Comparison of ENCODE assay signal across 1 cellular context in the genomic region with DNA sequence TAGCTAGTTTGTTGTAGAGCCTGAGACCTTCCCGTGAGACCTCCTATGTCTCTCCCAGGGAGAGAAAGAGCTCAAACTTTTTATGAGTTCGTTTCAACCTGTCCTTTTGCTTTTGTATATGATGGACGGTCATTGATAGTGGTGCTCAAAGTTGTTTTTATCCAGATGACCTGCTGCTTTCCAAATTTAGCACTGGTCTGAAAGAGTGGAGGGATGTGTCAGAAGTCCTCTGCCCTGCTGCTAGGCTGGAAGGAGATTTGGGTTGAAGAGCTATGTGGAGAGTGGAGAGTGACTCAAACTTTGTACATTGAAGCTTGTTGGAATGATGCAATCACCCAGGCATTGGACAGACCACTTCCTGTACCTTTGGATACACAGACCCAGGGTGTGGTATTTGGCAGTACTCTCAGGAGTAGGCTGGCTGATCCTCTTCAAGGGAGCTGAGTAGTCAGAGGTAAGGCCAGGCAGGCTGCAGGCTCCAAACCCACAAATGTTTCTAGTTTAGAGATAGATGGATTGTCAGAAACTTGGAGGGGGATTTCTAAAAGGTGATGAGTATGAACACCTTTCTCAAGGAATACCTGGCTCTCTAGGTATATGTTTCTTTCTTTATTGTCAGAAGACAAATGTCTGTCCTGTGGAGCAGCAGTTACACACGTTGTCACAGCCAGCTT.
TF ChIP-seq lines count a peak whose summit lies in the region.

No MANE protein-coding gene starts in this region.

TF ChIP-seq in HepG2, 621 proteins besides CTCF, POLR2A, EP300 and RAD21 (continued from another document and continues in another):
- TF ChIP-seq, protein P1, sequence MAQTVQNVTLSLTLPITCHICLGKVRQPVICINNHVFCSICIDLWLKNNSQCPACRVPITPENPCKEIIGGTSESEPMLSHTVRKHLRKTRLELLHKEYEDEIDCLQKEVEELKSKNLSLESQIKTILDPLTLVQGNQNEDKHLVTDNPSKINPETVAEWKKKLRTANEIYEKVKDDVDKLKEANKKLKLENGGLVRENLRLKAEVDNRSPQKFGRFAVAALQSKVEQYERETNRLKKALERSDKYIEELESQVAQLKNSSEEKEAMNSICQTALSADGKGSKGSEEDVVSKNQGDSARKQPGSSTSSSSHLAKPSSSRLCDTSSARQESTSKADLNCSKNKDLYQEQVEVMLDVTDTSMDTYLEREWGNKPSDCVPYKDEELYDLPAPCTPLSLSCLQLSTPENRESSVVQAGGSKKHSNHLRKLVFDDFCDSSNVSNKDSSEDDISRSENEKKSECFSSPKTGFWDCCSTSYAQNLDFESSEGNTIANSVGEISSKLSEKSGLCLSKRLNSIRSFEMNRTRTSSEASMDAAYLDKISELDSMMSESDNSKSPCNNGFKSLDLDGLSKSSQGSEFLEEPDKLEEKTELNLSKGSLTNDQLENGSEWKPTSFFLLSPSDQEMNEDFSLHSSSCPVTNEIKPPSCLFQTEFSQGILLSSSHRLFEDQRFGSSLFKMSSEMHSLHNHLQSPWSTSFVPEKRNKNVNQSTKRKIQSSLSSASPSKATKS (CRISPR knock-in tag; IDR thresholded peaks at IDR 0.05), result no peak
- TF ChIP-seq BCL3 (CRISPR knock-in tag; IDR thresholded peaks at IDR 0.05) (no peak), BRF2 (CRISPR knock-in tag; IDR thresholded peaks at IDR 0.05) (no peak), ZSCAN12 (CRISPR knock-in tag; IDR thresholded peaks at IDR 0.05) (no peak), XBP1 (CRISPR knock-in tag; IDR thresholded peaks at IDR 0.05) (no peak), ZNF570 (CRISPR knock-in tag; IDR thresholded peaks at IDR 0.05; ENCODE audit: borderline replicate concordance) (no peak), RNF2 (conservative IDR thresholded peaks at IDR 0.05; ENCODE audit: low read depth) (no peak), ZNF576 (CRISPR knock-in tag; IDR thresholded peaks at IDR 0.05) (no peak), ZNF614 (CRISPR knock-in tag; IDR thresholded peaks at IDR 0.05; ENCODE audit: borderline replicate concordance) (peak; percentile 35; the same call in 1 of the 2 replicates), CSRNP2 (CRISPR knock-in tag; conservative IDR thresholded peaks at IDR 0.05; ENCODE audit: low read depth) (no peak), RFX3 (CRISPR knock-in tag; IDR thresholded peaks at IDR 0.05) (no peak), BRD4 (CRISPR knock-in tag; IDR thresholded peaks at IDR 0.05) (no peak), ELF3 (CRISPR knock-in tag; IDR thresholded peaks at IDR 0.05) (peak; percentile 89), ZFP36L1 (CRISPR knock-in tag; IDR thresholded peaks at IDR 0.05) (no peak), ELF1 (CRISPR knock-in tag; IDR thresholded peaks at IDR 0.05) (peak; percentile 79), KDM6A (CRISPR knock-in tag; IDR thresholded peaks at IDR 0.05; ENCODE audit: low read depth) (no peak), HDAC6 (IDR thresholded peaks at IDR 0.05; ENCODE audit: low read depth, low read length) (no peak), ETV5 (CRISPR knock-in tag; IDR thresholded peaks at IDR 0.05; ENCODE audit: borderline replicate concordance) (peak; percentile 90), ZNF569 (CRISPR knock-in tag; IDR thresholded peaks at IDR 0.05; ENCODE audit: borderline replicate concordance) (no peak), ESRRA (CRISPR knock-in tag; IDR thresholded peaks at IDR 0.05; ENCODE audit: low read depth) (no peak), NKX3-1 (CRISPR knock-in tag; IDR thresholded peaks at IDR 0.05) (no peak), MAF1 (CRISPR knock-in tag; IDR thresholded peaks at IDR 0.05; ENCODE audit: borderline replicate concordance) (no peak), CHD4 (IDR thresholded peaks at IDR 0.05; ENCODE audit: borderline replicate concordance, low read length) (no peak), SMAD3 (CRISPR knock-in tag; IDR thresholded peaks at IDR 0.05) (no peak), FIP1L1 (IDR thresholded peaks at IDR 0.05; ENCODE audit: borderline replicate concordance, insufficient read depth, low read depth, low read length) (no peak), NAIF1 (CRISPR knock-in tag; IDR thresholded peaks at IDR 0.05; ENCODE audit: borderline replicate concordance) (no peak), ZNF615 (CRISPR knock-in tag; IDR thresholded peaks at IDR 0.05; ENCODE audit: borderline replicate concordance) (no peak)
- TF ChIP-seq, protein P2, sequence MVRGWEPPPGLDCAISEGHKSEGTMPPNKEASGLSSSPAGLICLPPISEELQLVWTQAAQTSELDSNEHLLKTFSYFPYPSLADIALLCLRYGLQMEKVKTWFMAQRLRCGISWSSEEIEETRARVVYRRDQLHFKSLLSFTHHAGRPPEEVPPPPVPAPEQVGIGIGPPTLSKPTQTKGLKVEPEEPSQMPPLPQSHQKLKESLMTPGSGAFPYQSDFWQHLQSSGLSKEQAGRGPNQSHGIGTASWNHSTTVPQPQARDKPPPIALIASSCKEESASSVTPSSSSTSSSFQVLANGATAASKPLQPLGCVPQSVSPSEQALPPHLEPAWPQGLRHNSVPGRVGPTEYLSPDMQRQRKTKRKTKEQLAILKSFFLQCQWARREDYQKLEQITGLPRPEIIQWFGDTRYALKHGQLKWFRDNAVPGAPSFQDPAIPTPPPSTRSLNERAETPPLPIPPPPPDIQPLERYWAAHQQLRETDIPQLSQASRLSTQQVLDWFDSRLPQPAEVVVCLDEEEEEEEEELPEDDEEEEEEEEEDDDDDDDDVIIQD (CRISPR knock-in tag; IDR thresholded peaks at IDR 0.05; ENCODE audit: low read depth), result 0 out of 2 replicates have a peak, but pooled peaks have one; percentile 26
- TF ChIP-seq, protein P3, sequence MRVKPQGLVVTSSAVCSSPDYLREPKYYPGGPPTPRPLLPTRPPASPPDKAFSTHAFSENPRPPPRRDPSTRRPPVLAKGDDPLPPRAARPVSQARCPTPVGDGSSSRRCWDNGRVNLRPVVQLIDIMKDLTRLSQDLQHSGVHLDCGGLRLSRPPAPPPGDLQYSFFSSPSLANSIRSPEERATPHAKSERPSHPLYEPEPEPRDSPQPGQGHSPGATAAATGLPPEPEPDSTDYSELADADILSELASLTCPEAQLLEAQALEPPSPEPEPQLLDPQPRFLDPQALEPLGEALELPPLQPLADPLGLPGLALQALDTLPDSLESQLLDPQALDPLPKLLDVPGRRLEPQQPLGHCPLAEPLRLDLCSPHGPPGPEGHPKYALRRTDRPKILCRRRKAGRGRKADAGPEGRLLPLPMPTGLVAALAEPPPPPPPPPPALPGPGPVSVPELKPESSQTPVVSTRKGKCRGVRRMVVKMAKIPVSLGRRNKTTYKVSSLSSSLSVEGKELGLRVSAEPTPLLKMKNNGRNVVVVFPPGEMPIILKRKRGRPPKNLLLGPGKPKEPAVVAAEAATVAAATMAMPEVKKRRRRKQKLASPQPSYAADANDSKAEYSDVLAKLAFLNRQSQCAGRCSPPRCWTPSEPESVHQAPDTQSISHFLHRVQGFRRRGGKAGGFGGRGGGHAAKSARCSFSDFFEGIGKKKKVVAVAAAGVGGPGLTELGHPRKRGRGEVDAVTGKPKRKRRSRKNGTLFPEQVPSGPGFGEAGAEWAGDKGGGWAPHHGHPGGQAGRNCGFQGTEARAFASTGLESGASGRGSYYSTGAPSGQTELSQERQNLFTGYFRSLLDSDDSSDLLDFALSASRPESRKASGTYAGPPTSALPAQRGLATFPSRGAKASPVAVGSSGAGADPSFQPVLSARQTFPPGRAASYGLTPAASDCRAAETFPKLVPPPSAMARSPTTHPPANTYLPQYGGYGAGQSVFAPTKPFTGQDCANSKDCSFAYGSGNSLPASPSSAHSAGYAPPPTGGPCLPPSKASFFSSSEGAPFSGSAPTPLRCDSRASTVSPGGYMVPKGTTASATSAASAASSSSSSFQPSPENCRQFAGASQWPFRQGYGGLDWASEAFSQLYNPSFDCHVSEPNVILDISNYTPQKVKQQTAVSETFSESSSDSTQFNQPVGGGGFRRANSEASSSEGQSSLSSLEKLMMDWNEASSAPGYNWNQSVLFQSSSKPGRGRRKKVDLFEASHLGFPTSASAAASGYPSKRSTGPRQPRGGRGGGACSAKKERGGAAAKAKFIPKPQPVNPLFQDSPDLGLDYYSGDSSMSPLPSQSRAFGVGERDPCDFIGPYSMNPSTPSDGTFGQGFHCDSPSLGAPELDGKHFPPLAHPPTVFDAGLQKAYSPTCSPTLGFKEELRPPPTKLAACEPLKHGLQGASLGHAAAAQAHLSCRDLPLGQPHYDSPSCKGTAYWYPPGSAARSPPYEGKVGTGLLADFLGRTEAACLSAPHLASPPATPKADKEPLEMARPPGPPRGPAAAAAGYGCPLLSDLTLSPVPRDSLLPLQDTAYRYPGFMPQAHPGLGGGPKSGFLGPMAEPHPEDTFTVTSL (CRISPR knock-in tag; IDR thresholded peaks at IDR 0.05; ENCODE audit: borderline replicate concordance), result peak; percentile 76; the same call in 1 of the 2 replicates
- TF ChIP-seq, protein P4, sequence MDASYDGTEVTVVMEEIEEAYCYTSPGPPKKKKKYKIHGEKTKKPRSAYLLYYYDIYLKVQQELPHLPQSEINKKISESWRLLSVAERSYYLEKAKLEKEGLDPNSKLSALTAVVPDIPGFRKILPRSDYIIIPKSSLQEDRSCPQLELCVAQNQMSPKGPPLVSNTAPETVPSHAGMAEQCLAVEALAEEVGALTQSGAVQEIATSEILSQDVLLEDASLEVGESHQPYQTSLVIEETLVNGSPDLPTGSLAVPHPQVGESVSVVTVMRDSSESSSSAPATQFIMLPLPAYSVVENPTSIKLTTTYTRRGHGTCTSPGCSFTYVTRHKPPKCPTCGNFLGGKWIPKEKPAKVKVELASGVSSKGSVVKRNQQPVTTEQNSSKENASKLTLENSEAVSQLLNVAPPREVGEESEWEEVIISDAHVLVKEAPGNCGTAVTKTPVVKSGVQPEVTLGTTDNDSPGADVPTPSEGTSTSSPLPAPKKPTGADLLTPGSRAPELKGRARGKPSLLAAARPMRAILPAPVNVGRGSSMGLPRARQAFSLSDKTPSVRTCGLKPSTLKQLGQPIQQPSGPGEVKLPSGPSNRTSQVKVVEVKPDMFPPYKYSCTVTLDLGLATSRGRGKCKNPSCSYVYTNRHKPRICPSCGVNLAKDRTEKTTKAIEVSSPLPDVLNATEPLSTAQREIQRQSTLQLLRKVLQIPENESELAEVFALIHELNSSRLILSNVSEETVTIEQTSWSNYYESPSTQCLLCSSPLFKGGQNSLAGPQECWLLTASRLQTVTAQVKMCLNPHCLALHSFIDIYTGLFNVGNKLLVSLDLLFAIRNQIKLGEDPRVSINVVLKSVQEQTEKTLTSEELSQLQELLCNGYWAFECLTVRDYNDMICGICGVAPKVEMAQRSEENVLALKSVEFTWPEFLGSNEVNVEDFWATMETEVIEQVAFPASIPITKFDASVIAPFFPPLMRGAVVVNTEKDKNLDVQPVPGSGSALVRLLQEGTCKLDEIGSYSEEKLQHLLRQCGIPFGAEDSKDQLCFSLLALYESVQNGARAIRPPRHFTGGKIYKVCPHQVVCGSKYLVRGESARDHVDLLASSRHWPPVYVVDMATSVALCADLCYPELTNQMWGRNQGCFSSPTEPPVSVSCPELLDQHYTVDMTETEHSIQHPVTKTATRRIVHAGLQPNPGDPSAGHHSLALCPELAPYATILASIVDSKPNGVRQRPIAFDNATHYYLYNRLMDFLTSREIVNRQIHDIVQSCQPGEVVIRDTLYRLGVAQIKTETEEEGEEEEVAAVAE (CRISPR knock-in tag; IDR thresholded peaks at IDR 0.05; ENCODE audit: borderline replicate concordance), result no peak
- TF ChIP-seq, protein P5, sequence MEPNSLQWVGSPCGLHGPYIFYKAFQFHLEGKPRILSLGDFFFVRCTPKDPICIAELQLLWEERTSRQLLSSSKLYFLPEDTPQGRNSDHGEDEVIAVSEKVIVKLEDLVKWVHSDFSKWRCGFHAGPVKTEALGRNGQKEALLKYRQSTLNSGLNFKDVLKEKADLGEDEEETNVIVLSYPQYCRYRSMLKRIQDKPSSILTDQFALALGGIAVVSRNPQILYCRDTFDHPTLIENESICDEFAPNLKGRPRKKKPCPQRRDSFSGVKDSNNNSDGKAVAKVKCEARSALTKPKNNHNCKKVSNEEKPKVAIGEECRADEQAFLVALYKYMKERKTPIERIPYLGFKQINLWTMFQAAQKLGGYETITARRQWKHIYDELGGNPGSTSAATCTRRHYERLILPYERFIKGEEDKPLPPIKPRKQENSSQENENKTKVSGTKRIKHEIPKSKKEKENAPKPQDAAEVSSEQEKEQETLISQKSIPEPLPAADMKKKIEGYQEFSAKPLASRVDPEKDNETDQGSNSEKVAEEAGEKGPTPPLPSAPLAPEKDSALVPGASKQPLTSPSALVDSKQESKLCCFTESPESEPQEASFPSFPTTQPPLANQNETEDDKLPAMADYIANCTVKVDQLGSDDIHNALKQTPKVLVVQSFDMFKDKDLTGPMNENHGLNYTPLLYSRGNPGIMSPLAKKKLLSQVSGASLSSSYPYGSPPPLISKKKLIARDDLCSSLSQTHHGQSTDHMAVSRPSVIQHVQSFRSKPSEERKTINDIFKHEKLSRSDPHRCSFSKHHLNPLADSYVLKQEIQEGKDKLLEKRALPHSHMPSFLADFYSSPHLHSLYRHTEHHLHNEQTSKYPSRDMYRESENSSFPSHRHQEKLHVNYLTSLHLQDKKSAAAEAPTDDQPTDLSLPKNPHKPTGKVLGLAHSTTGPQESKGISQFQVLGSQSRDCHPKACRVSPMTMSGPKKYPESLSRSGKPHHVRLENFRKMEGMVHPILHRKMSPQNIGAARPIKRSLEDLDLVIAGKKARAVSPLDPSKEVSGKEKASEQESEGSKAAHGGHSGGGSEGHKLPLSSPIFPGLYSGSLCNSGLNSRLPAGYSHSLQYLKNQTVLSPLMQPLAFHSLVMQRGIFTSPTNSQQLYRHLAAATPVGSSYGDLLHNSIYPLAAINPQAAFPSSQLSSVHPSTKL (CRISPR knock-in tag; IDR thresholded peaks at IDR 0.05), result peak; percentile 74
